ENCODE assay signal across 9 cellular contexts in the genomic region with DNA sequence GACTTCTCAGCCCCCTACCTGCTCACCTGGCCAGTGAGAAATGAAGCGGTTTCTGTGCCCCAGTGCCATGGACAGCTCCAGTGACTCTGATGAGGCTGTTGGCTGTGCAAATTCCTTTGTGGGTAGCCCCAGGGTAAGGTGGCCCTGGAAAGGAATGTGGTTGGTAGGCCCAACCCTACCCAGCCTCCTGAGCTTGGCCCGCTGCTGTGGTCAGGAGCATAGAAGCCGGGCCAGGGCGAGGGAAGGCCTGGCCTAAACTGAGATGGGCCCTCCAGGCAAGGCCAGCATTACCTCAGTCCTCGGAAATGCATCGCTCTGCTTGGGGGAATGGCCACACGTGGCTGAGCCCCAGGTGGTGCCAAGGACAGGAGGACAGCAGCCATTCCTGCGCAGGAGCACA. TPM values are rescaled to one million over a fixed set of nuclear protein-coding genes. Genes with fewer than 3 reads are reported as not detected.
DNase-seq lines count a peak whose midpoint lies in the region; ATAC-seq and TF ChIP-seq lines count a peak whose summit lies in the region.
"Had no signal": no experiment of that assay in that cellular context is flagged by ENCODE, and none has a peak within 500 bp of the region (broad histone marks: within the 10 kb centered on the region; RNA-seq: fewer than 3 reads in every experiment).

No MANE protein-coding gene starts in this region.

- H3K4me3 ChIP-seq in A673 (ENCODE audit: low read depth, low read length, poor library complexity, severe bottlenecking) (no peak overlapping the region), neuronal stem cell (ENCODE audit: low read length in 2 of 2) (no peak overlapping the region), brain microvascular endothelial cell (ENCODE audit: low read depth, low read length) (no peak overlapping the region)
- H3K4me3 ChIP-seq in effector memory CD4-positive, alpha-beta T cell (ENCODE audit: insufficient read depth, low read depth, low read length, poor library complexity, severe bottlenecking) = no peak overlapping the region

- no peak overlapping the region for H2BK5ac ChIP-seq in neuronal stem cell (ENCODE audit: low read length)

- H2BK12ac ChIP-seq in neuronal stem cell (ENCODE audit: low read length) = no peak overlapping the region

- peak overlapping the region; percentile 59 for H3K4ac ChIP-seq in neuronal stem cell (ENCODE audit: low read length)

- DNase-seq in A673 (ENCODE audit: low spot score) (no peak), neuronal stem cell (ENCODE audit: low spot score) (no peak), GM03348 (ENCODE audit: low spot score) (no peak), brain microvascular endothelial cell (no peak), KBM-7 (no peak)
- no peak for DNase-seq in effector memory CD4-positive, alpha-beta T cell
- DNase-seq: T-helper 9 cell had no signal

- ATAC-seq in HG03521 (IDR thresholded peaks at IDR 0.05; ENCODE audit: unreplicated experiment) = no peak

- CTCF ChIA-PET in A673 (lab: Charles Lee) = no interaction called here

- no peak overlapping the region for H3K4me2 ChIP-seq in neuronal stem cell (ENCODE audit: insufficient read depth, low read length, poor library complexity, severe bottlenecking)

- H2BK15ac ChIP-seq in neuronal stem cell (ENCODE audit: low read length) = no peak overlapping the region

- no peaks in the 10 kb centered on the region for H3K9me3 ChIP-seq in A673 (ENCODE audit: low read depth, low read length, poor library complexity, severe bottlenecking)
- no peaks in the 10 kb centered on the region for H3K9me3 ChIP-seq in KOPT-K1 (ENCODE audit: insufficient read depth, low read length, poor library complexity, severe bottlenecking)
- H3K9me3 ChIP-seq in effector memory CD4-positive, alpha-beta T cell (ENCODE audit: control insufficient read depth, low read length) = no peaks in the 10 kb centered on the region
- H3K9me3 ChIP-seq in neuronal stem cell (replicated peaks in 1 of 2; ENCODE audit: control insufficient read depth in 2 of 2, insufficient read depth in 1 of 2, low read depth in 1 of 2, low read length in 2 of 2) = no peaks in the 10 kb centered on the region

- peak overlapping the region; percentile 16 for H3K23ac ChIP-seq in neuronal stem cell (ENCODE audit: low read depth, low read length, poor library complexity)

- peaks cover 44% of the 10 kb centered on the region for H3K4me1 ChIP-seq in A673 (ENCODE audit: insufficient read depth, low read length, poor library complexity, severe bottlenecking)
- peaks cover 26% of the 10 kb centered on the region for H3K4me1 ChIP-seq in effector memory CD4-positive, alpha-beta T cell (ENCODE audit: control insufficient read depth, insufficient read depth, low read length, poor library complexity, severe bottlenecking)
- H3K4me1 ChIP-seq in neuronal stem cell (ENCODE audit: control insufficient read depth in 2 of 2, insufficient read depth in 1 of 2, low read depth in 1 of 2, low read length in 2 of 2) = peaks cover 17 to 30% of the 10 kb centered on the region in 2 donors

- no TSS peak for BruUV-seq in A673 (replicated peaks; lab: Mats Ljungman, UMichigan)

- H2BK120ac ChIP-seq in neuronal stem cell (ENCODE audit: low read depth, low read length) = no peak overlapping the region

- TF ChIP-seq CTCF in A673 (conservative IDR thresholded peaks at IDR 0.05; ENCODE audit: low read depth, low read length) = no peak
- TF ChIP-seq CTCF in brain microvascular endothelial cell (IDR thresholded peaks at IDR 0.05; ENCODE audit: low read depth, low read length, missing control alignments) = no peak

- no peaks in the 10 kb centered on the region for H3K36me3 ChIP-seq in A673 (ENCODE audit: insufficient read depth, low read length, poor library complexity, severe bottlenecking)
- no peaks in the 10 kb centered on the region for H3K36me3 ChIP-seq in KOPT-K1 (ENCODE audit: insufficient read depth, low read length)
- no peaks in the 10 kb centered on the region for H3K36me3 ChIP-seq in effector memory CD4-positive, alpha-beta T cell (ENCODE audit: control insufficient read depth, insufficient read depth, low read length)
- no peaks in the 10 kb centered on the region for H3K36me3 ChIP-seq in neuronal stem cell (replicated peaks in 1 of 2; ENCODE audit: control insufficient read depth in 2 of 2, insufficient read depth in 2 of 2, low read length in 2 of 2)
- no peaks in the 10 kb centered on the region for H3K36me3 ChIP-seq in brain microvascular endothelial cell (replicated peaks)

- peak overlapping the region; percentile 7 for H2AK5ac ChIP-seq in neuronal stem cell (ENCODE audit: low read depth, low read length)

- H4K91ac ChIP-seq in neuronal stem cell (ENCODE audit: low read depth, low read length, poor library complexity) = peak overlapping the region; percentile 82

- in situ Hi-C loops in brain microvascular endothelial cell (cut with HindIII; ENCODE audit: low pct_ligation_motif_present, low sequenced_read_pairs) = no loop called here
- in situ Hi-C loops in KBM-7 (cut with MboI; ENCODE audit: low pct_unique_long_range_greater_than_20kb, low sequenced_read_pairs) = no loop called here

- no peak overlapping the region for H3K14ac ChIP-seq in neuronal stem cell (ENCODE audit: low read length)

- H3K79me1 ChIP-seq in neuronal stem cell (ENCODE audit: low read depth, low read length) = no peaks in the 10 kb centered on the region

- WGBS in neuronal stem cell (ENCODE audit: extremely low coverage in 2 of 2, insufficient read length in 2 of 2, insufficient replicate concordance in 1 of 2), 2 donors = no CpG with 5 or more reads among the region's 8 CpGs

- intact Hi-C loops in A673 (cut with micrococcal nuclease; ENCODE audit: unreplicated experiment) = no loop called here

- H3K27me3 ChIP-seq in A673 (replicated peaks; ENCODE audit: insufficient read depth, low read depth, low read length, poor library complexity) (no peaks in the 10 kb centered on the region), neuronal stem cell (ENCODE audit: control insufficient read depth in 3 of 3, insufficient read depth in 3 of 3, low read depth in 1 of 3, low read length in 3 of 3) (no peaks in the 10 kb centered on the region), brain microvascular endothelial cell (replicated peaks) (no peaks in the 10 kb centered on the region)
- H3K27me3 ChIP-seq in effector memory CD4-positive, alpha-beta T cell (replicated peaks; ENCODE audit: control insufficient read depth, insufficient read depth, low read length, poor library complexity, severe bottlenecking) = no peaks in the 10 kb centered on the region

- H3K18ac ChIP-seq in neuronal stem cell (ENCODE audit: low read length) = no peak overlapping the region

- POLR2A ChIA-PET in A673 (lab: Charles Lee; ENCODE audit: low non-redundant PET) = no interaction called here

- H3K27ac ChIP-seq in A673 (ENCODE audit: low read depth, low read length, poor library complexity, severe bottlenecking) (peak overlapping the region; percentile 23), KOPT-K1 (ENCODE audit: low read depth, low read length, poor library complexity, severe bottlenecking) (peak overlapping the region; percentile 94), neuronal stem cell (replicated peaks; ENCODE audit: low read length) (no peak overlapping the region), brain microvascular endothelial cell (no peak overlapping the region)
- H3K27ac ChIP-seq in effector memory CD4-positive, alpha-beta T cell (ENCODE audit: insufficient read depth, low read length, poor library complexity, severe bottlenecking) = peak overlapping the region; percentile 58

- peak overlapping the region; percentile 30 for H3K9ac ChIP-seq in neuronal stem cell (ENCODE audit: low read depth, low read length, poor library complexity)

- no peak overlapping the region for H4K8ac ChIP-seq in neuronal stem cell (ENCODE audit: low read depth, low read length)

- no peak overlapping the region for H2AFZ ChIP-seq in neuronal stem cell (ENCODE audit: low read length)

RNA-seq across cellular contexts. Expression of a gene that starts 16.9 kb away (rescaled TPM):
- total RNA-seq in A673 (2021) = 10.9 and 11.0 TPM in 2 replicates
- polyA plus RNA-seq in neuronal stem cell (2013, experiment 1 of 2) = 3.7 TPM
- polyA plus RNA-seq in neuronal stem cell (2013, experiment 2 of 2) = 3.5 TPM

RNA-seq across cellular contexts. Expression of a gene that starts 55.3 kb away (rescaled TPM):
- 11.2 and 14.6 TPM in 2 replicates for total RNA-seq in A673 (2021)
- 5.7 TPM for polyA plus RNA-seq in neuronal stem cell (2013, experiment 1 of 2)
- 6.0 TPM for polyA plus RNA-seq in neuronal stem cell (2013, experiment 2 of 2)

Comparison
In these comparisons a context has a peak if more than half of its experiments do, and no peak if none do; other contexts are left out.
1. H3K27ac ChIP-seq: peak in A673 (single experiment), KOPT-K1 (single experiment) and effector memory CD4-positive, alpha-beta T cell (single experiment); none in neuronal stem cell (single experiment) and brain microvascular endothelial cell (single experiment).